In genomic region chr2:184031402-184032147, GRCh38 we compare ENCODE assay signal across 17 cellular contexts.
A peak's percentile ranks its signal among the peaks of the same experiment; 100 is the strongest.
DNase-seq lines count a peak whose midpoint lies in the region; ATAC-seq, FAIRE-seq and TF ChIP-seq lines count a peak whose summit lies in the region.
"Had no signal": no experiment of that assay in that cellular context is flagged by ENCODE, and none has a peak within 500 bp of the region (broad histone marks: within the 10 kb centered on the region; RNA-seq: fewer than 3 reads in every experiment).

No MANE protein-coding gene starts in this region.

- peak; percentile 54 for ATAC-seq in GM21529 (IDR thresholded peaks at IDR 0.05; ENCODE audit: unreplicated experiment)
- ATAC-seq: activated CD4-positive, alpha-beta T cell treated with anti-CD3 and anti-CD28 coated beads for 36 hours; esophagus mucosa; heart right ventricle; left lobe of liver had no signal

- H3K27me3 ChIP-seq in GM06990 (replicated peaks; ENCODE audit: control insufficient read depth, insufficient read depth, low read length) (no peaks in the 10 kb centered on the region), iPS-18a (ENCODE audit: control insufficient read depth, insufficient read depth, low read length) (no peaks in the 10 kb centered on the region), tibial artery (no peaks in the 10 kb centered on the region)
- H3K27me3 ChIP-seq in effector memory CD4-positive, alpha-beta T cell (replicated peaks; ENCODE audit: control insufficient read depth, insufficient read depth, low read length, poor library complexity, severe bottlenecking): no peaks in the 10 kb centered on the region
- H3K27me3 ChIP-seq: heart right ventricle, transverse colon had no signal

- peak overlapping the region; percentile 25 for H3K9ac ChIP-seq in iPS-18a (ENCODE audit: low read length)
- H3K9ac ChIP-seq: GM23248 had no signal

- H3K4me1 ChIP-seq in iPS-18a (ENCODE audit: control insufficient read depth, low read depth, low read length): peaks cover 12% of the 10 kb centered on the region
- H3K4me1 ChIP-seq in effector memory CD4-positive, alpha-beta T cell (ENCODE audit: control insufficient read depth, insufficient read depth, low read length, poor library complexity, severe bottlenecking): no peaks in the 10 kb centered on the region
- no peaks in the 10 kb centered on the region for H3K4me1 ChIP-seq in tibial artery
- H3K4me1 ChIP-seq: transverse colon had no signal

- no peak for FAIRE-seq in D721Med (lab: Jason Lieb, UNC)

- H3K9me3 ChIP-seq in iPS-18a (ENCODE audit: control insufficient read depth, low read depth, low read length) (no peaks in the 10 kb centered on the region), tibial artery (no peaks in the 10 kb centered on the region)
- H3K9me3 ChIP-seq in effector memory CD4-positive, alpha-beta T cell (ENCODE audit: control insufficient read depth, low read length): no peaks in the 10 kb centered on the region
- H3K9me3 ChIP-seq: heart right ventricle, transverse colon had no signal

- no peak overlapping the region for H3K27ac ChIP-seq in iPS-18a (ENCODE audit: low read length)
- no peak overlapping the region for H3K27ac ChIP-seq in effector memory CD4-positive, alpha-beta T cell (ENCODE audit: insufficient read depth, low read length, poor library complexity, severe bottlenecking)
- no peak overlapping the region for H3K27ac ChIP-seq in tibial artery
- H3K27ac ChIP-seq: GM23248, heart right ventricle, transverse colon had no signal

- H3K36me3 ChIP-seq in GM06990 (ENCODE audit: control insufficient read depth, insufficient read depth, low read length) (no peaks in the 10 kb centered on the region), iPS-18a (ENCODE audit: control insufficient read depth, low read depth, low read length) (no peaks in the 10 kb centered on the region), tibial artery (no peaks in the 10 kb centered on the region)
- H3K36me3 ChIP-seq in effector memory CD4-positive, alpha-beta T cell (ENCODE audit: control insufficient read depth, insufficient read depth, low read length): no peaks in the 10 kb centered on the region
- H3K36me3 ChIP-seq: heart right ventricle, transverse colon had no signal

- DNase-seq in GM06990 (ENCODE audit: extremely low read depth, insufficient read length) (no peak), NCI-H524 treated with DMSO at 0.1 percent for 48 hours (lab: John Stamatoyannopoulos, UW) (peak; percentile 59), tibial artery (no peak), GM20000 (ENCODE audit: low spot score) (no peak), D721Med (ENCODE audit: insufficient read length, low spot score) (no peak)
- no peak for DNase-seq in effector memory CD4-positive, alpha-beta T cell
- DNase-seq: activated CD4-positive, alpha-beta T cell treated with anti-CD3 and anti-CD28 coated beads for 36 hours; activated T-cell treated with anti-CD3 and anti-CD28 coated beads, Interleukin-2, amount 50 U/mL, for 24 hours; GM23248; heart right ventricle; MM.1S; NCI-H2029 treated with DMSO at 0.1 percent for 48 hours; transverse colon had no signal

- intact Hi-C loops in tibial artery (cut with DNase I; ENCODE audit: low total_unique reads): no loop called here

- no peak overlapping the region for H3K4me3 ChIP-seq in GM06990 (replicated peaks; ENCODE audit: low read depth, low read length)
- H3K4me3 ChIP-seq in iPS-18a (ENCODE audit: low read length): no peak overlapping the region
- no peak overlapping the region for H3K4me3 ChIP-seq in effector memory CD4-positive, alpha-beta T cell (ENCODE audit: insufficient read depth, low read depth, low read length, poor library complexity, severe bottlenecking)
- no peak overlapping the region for H3K4me3 ChIP-seq in tibial artery
- H3K4me3 ChIP-seq: GM23248, heart right ventricle, transverse colon had no signal

- TF ChIP-seq CTCF in GM06990 (IDR thresholded peaks at IDR 0.05; ENCODE audit: insufficient read depth, low read length, poor library complexity, severe bottlenecking) (peak; percentile 18), tibial artery (IDR thresholded peaks at IDR 0.05) (no peak), GM20000 (IDR thresholded peaks at IDR 0.05; ENCODE audit: extremely low read depth, missing control alignments) (no peak), D721Med (IDR thresholded peaks at IDR 0.05; ENCODE audit: insufficient read depth, missing control alignments) (no peak)
